In the genomic region with DNA sequence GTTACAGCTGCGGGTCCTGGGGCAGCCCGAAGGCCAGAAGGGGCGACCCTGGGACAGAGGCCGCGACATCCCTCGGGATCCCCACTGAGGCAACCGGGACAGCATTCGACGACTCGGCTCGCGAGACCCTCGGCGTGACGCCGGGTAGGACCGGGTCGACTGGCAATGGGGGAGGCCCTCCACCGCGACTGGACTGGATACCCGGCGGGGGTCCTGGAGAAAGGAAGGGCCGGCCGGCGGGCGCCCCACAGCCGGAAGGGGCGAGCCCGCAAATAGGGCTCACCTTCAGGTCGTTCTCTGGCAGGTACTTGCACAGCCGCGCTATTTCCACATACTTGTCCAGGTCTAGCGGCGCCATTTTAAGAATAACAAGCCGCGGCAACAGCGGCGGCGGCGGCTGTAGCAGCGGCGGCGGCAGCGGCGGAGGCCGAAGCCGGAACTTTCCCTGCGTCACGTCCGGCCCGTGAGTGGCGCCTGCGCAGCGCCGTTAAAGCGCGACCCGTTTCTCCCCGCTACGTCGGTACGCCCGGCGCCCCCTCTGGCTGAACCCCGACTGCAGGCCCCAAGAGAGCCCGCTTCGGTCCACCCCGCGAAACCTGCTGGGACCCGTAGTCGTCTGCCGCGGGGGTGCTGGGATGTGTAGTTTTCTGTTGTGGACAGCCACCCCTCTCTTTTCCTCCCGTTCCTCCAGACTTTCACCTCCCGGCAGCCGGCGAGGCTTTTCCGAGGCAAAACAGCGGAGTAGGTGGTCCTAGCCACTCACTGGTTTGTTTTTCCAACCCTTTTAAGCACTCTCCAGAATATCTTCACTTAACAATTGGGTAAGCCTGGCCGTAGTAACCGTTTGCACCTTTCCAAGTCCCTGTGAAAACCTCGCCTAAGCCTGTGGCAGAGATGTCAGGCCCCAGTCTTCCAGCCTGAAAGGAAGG, we compare ENCODE assay signal across 1 cellular context.
TF ChIP-seq lines count a peak whose summit lies in the region.

A gene (minus strand): TSS at position 443 of the 929 bp plus-strand sequence. CDS start 85 bp downstream, at position 358.

TF ChIP-seq in HepG2, 621 proteins besides CTCF, POLR2A, EP300 and RAD21 (continued from another document and continues in another):
- TF ChIP-seq, protein P1, sequence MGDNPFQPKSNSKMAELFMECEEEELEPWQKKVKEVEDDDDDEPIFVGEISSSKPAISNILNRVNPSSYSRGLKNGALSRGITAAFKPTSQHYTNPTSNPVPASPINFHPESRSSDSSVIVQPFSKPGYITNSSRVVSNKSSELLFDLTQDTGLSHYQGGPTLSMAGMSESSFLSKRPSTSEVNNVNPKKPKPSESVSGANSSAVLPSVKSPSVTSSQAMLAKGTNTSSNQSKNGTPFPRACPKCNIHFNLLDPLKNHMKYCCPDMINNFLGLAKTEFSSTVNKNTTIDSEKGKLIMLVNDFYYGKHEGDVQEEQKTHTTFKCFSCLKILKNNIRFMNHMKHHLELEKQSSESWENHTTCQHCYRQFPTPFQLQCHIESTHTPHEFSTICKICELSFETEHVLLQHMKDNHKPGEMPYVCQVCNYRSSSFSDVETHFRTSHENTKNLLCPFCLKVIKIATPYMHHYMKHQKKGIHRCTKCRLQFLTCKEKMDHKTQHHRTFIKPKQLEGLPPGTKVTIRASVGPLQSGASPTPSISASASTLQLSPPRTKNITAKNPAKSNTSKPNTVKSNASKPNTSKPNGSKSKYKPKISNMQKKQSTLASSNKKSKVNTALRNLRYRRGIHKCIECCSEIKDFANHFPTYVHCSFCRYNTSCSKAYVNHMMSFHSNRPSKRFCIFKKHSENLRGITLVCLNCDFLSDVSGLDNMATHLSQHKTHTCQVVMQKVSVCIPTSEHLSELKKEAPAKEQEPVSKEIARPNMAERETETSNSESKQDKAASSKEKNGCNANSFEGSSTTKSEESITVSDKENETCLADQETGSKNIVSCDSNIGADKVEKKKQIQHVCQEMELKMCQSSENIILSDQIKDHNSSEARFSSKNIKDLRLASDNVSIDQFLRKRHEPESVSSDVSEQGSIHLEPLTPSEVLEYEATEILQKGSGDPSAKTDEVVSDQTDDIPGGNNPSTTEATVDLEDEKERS (CRISPR knock-in tag; IDR thresholded peaks at IDR 0.05) = no peak
- TF ChIP-seq CCAR2 (optimal IDR thresholded peaks at IDR 0.05; ENCODE audit: low read depth, low read length) (no peak), GTF2F1 (IDR thresholded peaks at IDR 0.05; ENCODE audit: low read length) (no peak), SYNCRIP (IDR thresholded peaks at IDR 0.05; ENCODE audit: insufficient read depth, low read depth, low read length) (no peak), RFX5 (IDR thresholded peaks at IDR 0.05; ENCODE audit: low read depth, low read length) (peak; percentile 49; the same call in 1 of the 2 replicates), JUND (CRISPR knock-in tag; IDR thresholded peaks at IDR 0.05) (no peak), ZNF572 (CRISPR knock-in tag; IDR thresholded peaks at IDR 0.05) (no peak), NCOR1 (IDR thresholded peaks at IDR 0.05; ENCODE audit: borderline replicate concordance, low read length) (no peak), DR1 (CRISPR knock-in tag; IDR thresholded peaks at IDR 0.05) (no peak), DNMT1 (CRISPR knock-in tag; IDR thresholded peaks at IDR 0.05) (0 out of 2 replicates have a peak, but pooled peaks have one; percentile 53), GATAD1 (CRISPR knock-in tag; IDR thresholded peaks at IDR 0.05) (peak; percentile 88), STAT5B (CRISPR knock-in tag; IDR thresholded peaks at IDR 0.05) (0 out of 2 replicates have a peak, but pooled peaks have one; percentile 52), HOXD1 (CRISPR knock-in tag; IDR thresholded peaks at IDR 0.05) (no peak), RFX1 (IDR thresholded peaks at IDR 0.05) (no peak), ZNF230 (CRISPR knock-in tag; IDR thresholded peaks at IDR 0.05) (peak; percentile 14; the same call in 1 of the 2 replicates), MED1 (CRISPR knock-in tag; IDR thresholded peaks at IDR 0.05) (peak; percentile 59), ZNF101 (CRISPR knock-in tag; IDR thresholded peaks at IDR 0.05; ENCODE audit: borderline replicate concordance, low read depth) (no peak), ZNF30 (CRISPR knock-in tag; IDR thresholded peaks at IDR 0.05) (no peak), ZNF530 (CRISPR knock-in tag; IDR thresholded peaks at IDR 0.05; ENCODE audit: low read depth) (no peak), ZMYM2 (CRISPR knock-in tag; IDR thresholded peaks at IDR 0.05) (no peak), EEA1 (CRISPR knock-in tag; IDR thresholded peaks at IDR 0.05; ENCODE audit: borderline replicate concordance) (peak; percentile 64; the same call in 1 of the 2 replicates), HCFC1 (IDR thresholded peaks at IDR 0.05; ENCODE audit: low read depth, low read length) (peak; percentile 95)
- TF ChIP-seq, protein P2, sequence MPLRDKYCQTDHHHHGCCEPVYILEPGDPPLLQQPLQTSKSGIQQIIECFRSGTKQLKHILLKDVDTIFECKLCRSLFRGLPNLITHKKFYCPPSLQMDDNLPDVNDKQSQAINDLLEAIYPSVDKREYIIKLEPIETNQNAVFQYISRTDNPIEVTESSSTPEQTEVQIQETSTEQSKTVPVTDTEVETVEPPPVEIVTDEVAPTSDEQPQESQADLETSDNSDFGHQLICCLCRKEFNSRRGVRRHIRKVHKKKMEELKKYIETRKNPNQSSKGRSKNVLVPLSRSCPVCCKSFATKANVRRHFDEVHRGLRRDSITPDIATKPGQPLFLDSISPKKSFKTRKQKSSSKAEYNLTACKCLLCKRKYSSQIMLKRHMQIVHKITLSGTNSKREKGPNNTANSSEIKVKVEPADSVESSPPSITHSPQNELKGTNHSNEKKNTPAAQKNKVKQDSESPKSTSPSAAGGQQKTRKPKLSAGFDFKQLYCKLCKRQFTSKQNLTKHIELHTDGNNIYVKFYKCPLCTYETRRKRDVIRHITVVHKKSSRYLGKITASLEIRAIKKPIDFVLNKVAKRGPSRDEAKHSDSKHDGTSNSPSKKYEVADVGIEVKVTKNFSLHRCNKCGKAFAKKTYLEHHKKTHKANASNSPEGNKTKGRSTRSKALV (CRISPR knock-in tag; IDR thresholded peaks at IDR 0.05) = no peak
- TF ChIP-seq, protein P3, sequence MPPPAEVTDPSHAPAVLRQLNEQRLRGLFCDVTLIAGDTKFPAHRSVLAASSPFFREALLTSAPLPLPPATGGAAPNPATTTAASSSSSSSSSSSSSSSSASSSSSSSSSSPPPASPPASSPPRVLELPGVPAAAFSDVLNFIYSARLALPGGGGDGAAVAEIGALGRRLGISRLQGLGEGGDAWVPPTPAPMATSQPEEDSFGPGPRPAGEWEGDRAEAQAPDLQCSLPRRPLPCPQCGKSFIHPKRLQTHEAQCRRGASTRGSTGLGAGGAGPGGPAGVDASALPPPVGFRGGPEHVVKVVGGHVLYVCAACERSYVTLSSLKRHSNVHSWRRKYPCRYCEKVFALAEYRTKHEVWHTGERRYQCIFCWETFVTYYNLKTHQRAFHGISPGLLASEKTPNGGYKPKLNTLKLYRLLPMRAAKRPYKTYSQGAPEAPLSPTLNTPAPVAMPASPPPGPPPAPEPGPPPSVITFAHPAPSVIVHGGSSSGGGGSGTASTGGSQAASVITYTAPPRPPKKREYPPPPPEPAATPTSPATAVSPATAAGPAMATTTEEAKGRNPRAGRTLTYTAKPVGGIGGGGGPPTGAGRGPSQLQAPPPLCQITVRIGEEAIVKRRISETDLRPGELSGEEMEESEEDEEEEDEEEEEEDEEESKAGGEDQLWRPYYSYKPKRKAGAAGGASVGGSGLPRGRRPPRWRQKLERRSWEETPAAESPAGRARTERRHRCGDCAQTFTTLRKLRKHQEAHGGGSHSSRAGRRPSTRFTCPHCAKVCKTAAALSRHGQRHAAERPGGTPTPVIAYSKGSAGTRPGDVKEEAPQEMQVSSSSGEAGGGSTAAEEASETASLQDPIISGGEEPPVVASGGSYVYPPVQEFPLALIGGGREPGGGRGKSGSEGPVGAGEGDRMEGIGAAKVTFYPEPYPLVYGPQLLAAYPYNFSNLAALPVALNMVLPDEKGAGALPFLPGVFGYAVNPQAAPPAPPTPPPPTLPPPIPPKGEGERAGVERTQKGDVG (CRISPR knock-in tag; IDR thresholded peaks at IDR 0.05; ENCODE audit: borderline replicate concordance) = 0 out of 2 replicates have a peak, but pooled peaks have one; percentile 46
- TF ChIP-seq, protein P4, sequence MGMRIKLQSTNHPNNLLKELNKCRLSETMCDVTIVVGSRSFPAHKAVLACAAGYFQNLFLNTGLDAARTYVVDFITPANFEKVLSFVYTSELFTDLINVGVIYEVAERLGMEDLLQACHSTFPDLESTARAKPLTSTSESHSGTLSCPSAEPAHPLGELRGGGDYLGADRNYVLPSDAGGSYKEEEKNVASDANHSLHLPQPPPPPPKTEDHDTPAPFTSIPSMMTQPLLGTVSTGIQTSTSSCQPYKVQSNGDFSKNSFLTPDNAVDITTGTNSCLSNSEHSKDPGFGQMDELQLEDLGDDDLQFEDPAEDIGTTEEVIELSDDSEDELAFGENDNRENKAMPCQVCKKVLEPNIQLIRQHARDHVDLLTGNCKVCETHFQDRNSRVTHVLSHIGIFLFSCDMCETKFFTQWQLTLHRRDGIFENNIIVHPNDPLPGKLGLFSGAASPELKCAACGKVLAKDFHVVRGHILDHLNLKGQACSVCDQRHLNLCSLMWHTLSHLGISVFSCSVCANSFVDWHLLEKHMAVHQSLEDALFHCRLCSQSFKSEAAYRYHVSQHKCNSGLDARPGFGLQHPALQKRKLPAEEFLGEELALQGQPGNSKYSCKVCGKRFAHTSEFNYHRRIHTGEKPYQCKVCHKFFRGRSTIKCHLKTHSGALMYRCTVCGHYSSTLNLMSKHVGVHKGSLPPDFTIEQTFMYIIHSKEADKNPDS (CRISPR knock-in tag; IDR thresholded peaks at IDR 0.05) = 0 out of 2 replicates have a peak, but pooled peaks have one; percentile 18
- TF ChIP-seq, protein P5, sequence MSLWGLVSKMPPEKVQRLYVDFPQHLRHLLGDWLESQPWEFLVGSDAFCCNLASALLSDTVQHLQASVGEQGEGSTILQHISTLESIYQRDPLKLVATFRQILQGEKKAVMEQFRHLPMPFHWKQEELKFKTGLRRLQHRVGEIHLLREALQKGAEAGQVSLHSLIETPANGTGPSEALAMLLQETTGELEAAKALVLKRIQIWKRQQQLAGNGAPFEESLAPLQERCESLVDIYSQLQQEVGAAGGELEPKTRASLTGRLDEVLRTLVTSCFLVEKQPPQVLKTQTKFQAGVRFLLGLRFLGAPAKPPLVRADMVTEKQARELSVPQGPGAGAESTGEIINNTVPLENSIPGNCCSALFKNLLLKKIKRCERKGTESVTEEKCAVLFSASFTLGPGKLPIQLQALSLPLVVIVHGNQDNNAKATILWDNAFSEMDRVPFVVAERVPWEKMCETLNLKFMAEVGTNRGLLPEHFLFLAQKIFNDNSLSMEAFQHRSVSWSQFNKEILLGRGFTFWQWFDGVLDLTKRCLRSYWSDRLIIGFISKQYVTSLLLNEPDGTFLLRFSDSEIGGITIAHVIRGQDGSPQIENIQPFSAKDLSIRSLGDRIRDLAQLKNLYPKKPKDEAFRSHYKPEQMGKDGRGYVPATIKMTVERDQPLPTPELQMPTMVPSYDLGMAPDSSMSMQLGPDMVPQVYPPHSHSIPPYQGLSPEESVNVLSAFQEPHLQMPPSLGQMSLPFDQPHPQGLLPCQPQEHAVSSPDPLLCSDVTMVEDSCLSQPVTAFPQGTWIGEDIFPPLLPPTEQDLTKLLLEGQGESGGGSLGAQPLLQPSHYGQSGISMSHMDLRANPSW (CRISPR knock-in tag; IDR thresholded peaks at IDR 0.05; ENCODE audit: borderline replicate concordance) = peak; percentile 47; the same call in 1 of the 2 replicates
- TF ChIP-seq, protein P6, sequence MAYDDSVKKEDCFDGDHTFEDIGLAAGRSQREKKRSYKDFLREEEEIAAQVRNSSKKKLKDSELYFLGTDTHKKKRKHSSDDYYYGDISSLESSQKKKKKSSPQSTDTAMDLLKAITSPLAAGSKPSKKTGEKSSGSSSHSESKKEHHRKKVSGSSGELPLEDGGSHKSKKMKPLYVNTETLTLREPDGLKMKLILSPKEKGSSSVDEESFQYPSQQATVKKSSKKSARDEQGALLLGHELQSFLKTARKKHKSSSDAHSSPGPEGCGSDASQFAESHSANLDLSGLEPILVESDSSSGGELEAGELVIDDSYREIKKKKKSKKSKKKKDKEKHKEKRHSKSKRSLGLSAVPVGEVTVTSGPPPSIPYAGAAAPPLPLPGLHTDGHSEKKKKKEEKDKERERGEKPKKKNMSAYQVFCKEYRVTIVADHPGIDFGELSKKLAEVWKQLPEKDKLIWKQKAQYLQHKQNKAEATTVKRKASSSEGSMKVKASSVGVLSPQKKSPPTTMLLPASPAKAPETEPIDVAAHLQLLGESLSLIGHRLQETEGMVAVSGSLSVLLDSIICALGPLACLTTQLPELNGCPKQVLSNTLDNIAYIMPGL (CRISPR knock-in tag; IDR thresholded peaks at IDR 0.05; ENCODE audit: borderline replicate concordance in 1 of 2, low read depth in 1 of 2) = peak; percentile 74 to 88
- TF ChIP-seq, protein P7, sequence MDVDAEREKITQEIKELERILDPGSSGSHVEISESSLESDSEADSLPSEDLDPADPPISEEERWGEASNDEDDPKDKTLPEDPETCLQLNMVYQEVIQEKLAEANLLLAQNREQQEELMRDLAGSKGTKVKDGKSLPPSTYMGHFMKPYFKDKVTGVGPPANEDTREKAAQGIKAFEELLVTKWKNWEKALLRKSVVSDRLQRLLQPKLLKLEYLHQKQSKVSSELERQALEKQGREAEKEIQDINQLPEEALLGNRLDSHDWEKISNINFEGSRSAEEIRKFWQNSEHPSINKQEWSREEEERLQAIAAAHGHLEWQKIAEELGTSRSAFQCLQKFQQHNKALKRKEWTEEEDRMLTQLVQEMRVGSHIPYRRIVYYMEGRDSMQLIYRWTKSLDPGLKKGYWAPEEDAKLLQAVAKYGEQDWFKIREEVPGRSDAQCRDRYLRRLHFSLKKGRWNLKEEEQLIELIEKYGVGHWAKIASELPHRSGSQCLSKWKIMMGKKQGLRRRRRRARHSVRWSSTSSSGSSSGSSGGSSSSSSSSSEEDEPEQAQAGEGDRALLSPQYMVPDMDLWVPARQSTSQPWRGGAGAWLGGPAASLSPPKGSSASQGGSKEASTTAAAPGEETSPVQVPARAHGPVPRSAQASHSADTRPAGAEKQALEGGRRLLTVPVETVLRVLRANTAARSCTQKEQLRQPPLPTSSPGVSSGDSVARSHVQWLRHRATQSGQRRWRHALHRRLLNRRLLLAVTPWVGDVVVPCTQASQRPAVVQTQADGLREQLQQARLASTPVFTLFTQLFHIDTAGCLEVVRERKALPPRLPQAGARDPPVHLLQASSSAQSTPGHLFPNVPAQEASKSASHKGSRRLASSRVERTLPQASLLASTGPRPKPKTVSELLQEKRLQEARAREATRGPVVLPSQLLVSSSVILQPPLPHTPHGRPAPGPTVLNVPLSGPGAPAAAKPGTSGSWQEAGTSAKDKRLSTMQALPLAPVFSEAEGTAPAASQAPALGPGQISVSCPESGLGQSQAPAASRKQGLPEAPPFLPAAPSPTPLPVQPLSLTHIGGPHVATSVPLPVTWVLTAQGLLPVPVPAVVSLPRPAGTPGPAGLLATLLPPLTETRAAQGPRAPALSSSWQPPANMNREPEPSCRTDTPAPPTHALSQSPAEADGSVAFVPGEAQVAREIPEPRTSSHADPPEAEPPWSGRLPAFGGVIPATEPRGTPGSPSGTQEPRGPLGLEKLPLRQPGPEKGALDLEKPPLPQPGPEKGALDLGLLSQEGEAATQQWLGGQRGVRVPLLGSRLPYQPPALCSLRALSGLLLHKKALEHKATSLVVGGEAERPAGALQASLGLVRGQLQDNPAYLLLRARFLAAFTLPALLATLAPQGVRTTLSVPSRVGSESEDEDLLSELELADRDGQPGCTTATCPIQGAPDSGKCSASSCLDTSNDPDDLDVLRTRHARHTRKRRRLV (CRISPR knock-in tag; IDR thresholded peaks at IDR 0.05) = no peak
